Comparison of ENCODE assay signal across 23 cellular contexts in the genomic region with DNA sequence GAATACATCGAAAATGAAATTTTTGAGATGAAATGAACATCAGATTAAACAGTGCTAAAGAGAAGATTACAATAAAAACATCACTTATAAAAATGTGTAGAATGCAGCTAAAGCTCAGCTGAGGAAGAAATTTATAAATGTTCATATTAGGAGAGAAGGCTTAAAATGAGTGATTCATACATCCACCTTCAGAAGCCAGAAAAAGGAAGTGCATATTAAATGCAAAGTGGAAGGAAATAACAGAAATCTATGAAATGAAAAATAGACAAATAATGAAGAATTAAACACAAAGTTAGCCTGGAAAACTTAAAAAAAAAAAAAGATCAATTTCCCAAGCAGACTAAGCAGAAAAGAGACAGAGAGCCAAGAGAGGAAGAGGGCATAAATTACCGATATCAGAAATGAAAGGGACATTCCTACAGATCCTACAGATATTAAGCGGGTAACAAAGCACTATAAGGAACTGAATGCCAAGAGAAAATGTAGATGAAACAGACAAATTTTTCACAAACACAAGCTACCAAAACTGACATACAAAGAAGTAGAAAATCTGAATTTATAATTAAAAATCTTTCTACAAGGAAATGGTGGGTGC.
"Had no signal": no experiment of that assay in that cellular context is flagged by ENCODE, and none has a peak within 500 bp of the region (broad histone marks: within the 10 kb centered on the region; RNA-seq: fewer than 3 reads in every experiment).

No MANE protein-coding gene starts in this region.

- DNase-seq: activated CD4-positive, alpha-beta memory T cell treated with anti-CD3 and anti-CD28 coated beads, Interleukin-2, amount 10 ng/mL, durations not matched to agents 7 days and 5 days; activated CD4-positive, alpha-beta T cell treated with anti-CD3 and anti-CD28 coated beads for 1 hour; activated CD4-positive, alpha-beta T cell treated with anti-CD3 and anti-CD28 coated beads, Interleukin-2, amount 10 ng/mL, durations not matched to agents 7 days and 5 days; activated CD8-positive, alpha-beta memory T cell treated with anti-CD3 and anti-CD28 coated beads, Interleukin-2, amount 50 U/mL, for 48 hours; activated effector memory CD4-positive, alpha-beta T cell treated with Interleukin-2 at 50 U/mL for 16 hours; activated naive CD4-positive, alpha-beta T cell treated with Interleukin-2 at 50 U/mL for 16 hours; activated naive CD8-positive, alpha-beta T cell treated with anti-CD3 and anti-CD28 coated beads, Interleukin-2, amount 10 ng/mL, durations not matched to agents 7 days and 5 days; activated T-cell treated with anti-CD3 and anti-CD28 coated beads, Interleukin-2, amount 50 U/mL, for 4 hours; foreskin fibroblast; heart right ventricle; midbrain; naive thymus-derived CD4-positive, alpha-beta T cell; nucleus accumbens; psoas muscle; stimulated activated CD4-positive, alpha-beta T cell treated with anti-CD3 and anti-CD28 coated beads, Interleukin-1b, Interleukin-23, amount 100 ng/mL, for 48 hours; stimulated activated naive B cell treated with anti-CD40 and anti-IgM and Interleukin-4, amounts not matched to agents 10 μg/mL and 1 μg/mL and 100 μg/mL, for 72 hours; stomach; T-helper 17 cell; T1000; thyroid gland; upper lobe of right lung had no signal

- H3K4me3 Mint-ChIP-seq: activated CD4-positive, alpha-beta memory T cell treated with anti-CD3 and anti-CD28 coated beads, Interleukin-2, amount 10 ng/mL, durations not matched to agents 7 days and 5 days; activated CD4-positive, alpha-beta T cell treated with anti-CD3 and anti-CD28 coated beads, Interleukin-2, amount 10 ng/mL, durations not matched to agents 7 days and 5 days; activated naive CD8-positive, alpha-beta T cell treated with anti-CD3 and anti-CD28 coated beads, Interleukin-2, amount 10 ng/mL, durations not matched to agents 7 days and 5 days; activated T-cell treated with anti-CD3 and anti-CD28 coated beads, Interleukin-2, amount 50 U/mL, for 4 hours; brain; stimulated activated naive B cell treated with anti-CD40 and anti-IgM and Interleukin-4, amounts not matched to agents 10 μg/mL and 1 μg/mL and 100 μg/mL, for 72 hours; T-helper 17 cell had no signal

- H3K27ac Mint-ChIP-seq: activated CD4-positive, alpha-beta memory T cell treated with anti-CD3 and anti-CD28 coated beads, Interleukin-2, amount 10 ng/mL, durations not matched to agents 7 days and 5 days; activated CD4-positive, alpha-beta T cell treated with anti-CD3 and anti-CD28 coated beads, Interleukin-2, amount 10 ng/mL, durations not matched to agents 7 days and 5 days; activated naive CD8-positive, alpha-beta T cell treated with anti-CD3 and anti-CD28 coated beads, Interleukin-2, amount 10 ng/mL, durations not matched to agents 7 days and 5 days; stimulated activated naive B cell treated with anti-CD40 and anti-IgM and Interleukin-4, amounts not matched to agents 10 μg/mL and 1 μg/mL and 100 μg/mL, for 72 hours; T-helper 17 cell had no signal

- H3K9me3 Mint-ChIP-seq: activated CD4-positive, alpha-beta memory T cell treated with anti-CD3 and anti-CD28 coated beads, Interleukin-2, amount 10 ng/mL, durations not matched to agents 7 days and 5 days; activated T-cell treated with anti-CD3 and anti-CD28 coated beads, Interleukin-2, amount 50 U/mL, for 4 hours had no signal

- ATAC-seq: activated T-cell treated with anti-CD3 and anti-CD28 coated beads, Interleukin-2, amount 50 U/mL, for 4 hours; esophagus mucosa; heart right ventricle; naive thymus-derived CD4-positive, alpha-beta T cell; psoas muscle; stimulated activated naive B cell treated with anti-CD40 and anti-IgM and Interleukin-4, amounts not matched to agents 10 μg/mL and 1 μg/mL and 100 μg/mL, for 72 hours; T-helper 17 cell; upper lobe of right lung had no signal

- H3K27me3 Mint-ChIP-seq: activated CD4-positive, alpha-beta memory T cell treated with anti-CD3 and anti-CD28 coated beads, Interleukin-2, amount 10 ng/mL, durations not matched to agents 7 days and 5 days; activated CD4-positive, alpha-beta T cell treated with anti-CD3 and anti-CD28 coated beads, Interleukin-2, amount 10 ng/mL, durations not matched to agents 7 days and 5 days; activated naive CD8-positive, alpha-beta T cell treated with anti-CD3 and anti-CD28 coated beads, Interleukin-2, amount 10 ng/mL, durations not matched to agents 7 days and 5 days; brain; naive thymus-derived CD4-positive, alpha-beta T cell; stimulated activated naive B cell treated with anti-CD40 and anti-IgM and Interleukin-4, amounts not matched to agents 10 μg/mL and 1 μg/mL and 100 μg/mL, for 72 hours; T-helper 17 cell had no signal
